Comparison of ENCODE assay signal across 10 cellular contexts in the genomic region with DNA sequence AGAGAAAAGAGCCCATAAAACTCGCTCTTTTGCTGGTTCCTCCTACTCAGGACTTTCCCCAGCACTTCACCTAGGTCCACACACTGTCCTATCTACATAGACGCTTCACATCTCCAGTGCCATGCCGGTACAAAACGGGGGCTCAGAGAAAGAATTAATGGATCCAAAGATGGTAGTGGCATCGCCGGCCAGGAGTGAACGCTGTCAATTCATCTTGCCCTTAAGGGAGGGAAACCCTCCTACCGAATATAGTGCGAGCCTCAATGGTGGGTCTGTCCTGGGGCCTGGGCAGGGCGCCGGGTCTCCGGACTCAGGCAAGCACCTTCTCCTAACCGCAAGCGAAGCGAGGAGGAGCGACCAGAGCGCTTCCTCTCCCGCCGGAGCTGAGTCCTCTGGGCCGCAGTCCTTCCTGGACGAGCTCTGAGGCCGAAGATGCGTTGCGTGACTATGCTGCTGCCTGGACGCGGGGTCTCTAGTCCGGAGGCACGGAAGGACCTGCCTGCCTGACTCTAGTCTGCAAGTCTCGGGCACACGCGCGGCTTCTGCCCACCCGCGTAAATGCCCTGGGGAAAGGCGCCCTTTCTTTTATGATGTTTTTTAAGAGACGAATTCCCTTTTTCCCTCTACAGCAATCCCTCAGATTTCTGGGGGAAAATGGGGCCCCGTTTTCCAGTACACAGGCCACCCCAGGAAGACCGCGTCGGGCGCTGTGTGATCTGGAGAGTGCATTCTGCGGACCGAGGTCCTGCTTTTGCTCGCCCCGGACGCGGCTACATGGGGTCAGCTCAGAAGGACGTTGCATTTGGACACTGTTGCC.
DNase-seq lines count a peak whose midpoint lies in the region; ATAC-seq, FAIRE-seq and TF ChIP-seq lines count a peak whose summit lies in the region.
"Had no signal": no experiment of that assay in that cellular context is flagged by ENCODE, and none has a peak within 500 bp of the region (broad histone marks: within the 10 kb centered on the region; RNA-seq: fewer than 3 reads in every experiment).

No MANE protein-coding gene starts in this region.

- H3K9me3 Mint-ChIP-seq in activated naive CD4-positive, alpha-beta T cell treated with anti-CD3 and anti-CD28 coated beads, Interleukin-2, amount 10 ng/mL, durations not matched to agents 7 days and 5 days, result no peaks in the 10 kb centered on the region
- peaks cover 0 to 3% (median 0%) of the 10 kb centered on the region in 7 donors for H3K9me3 Mint-ChIP-seq in naive B cell
- peaks cover under 1% of the 10 kb centered on the region for H3K9me3 Mint-ChIP-seq in type B pancreatic cell
- no peaks in the 10 kb centered on the region for H3K9me3 Mint-ChIP-seq in MCF 10A (ENCODE audit: unreplicated experiment)

- DNase-seq in activated naive CD4-positive, alpha-beta T cell treated with anti-CD3 and anti-CD28 coated beads, Interleukin-2, amount 10 ng/mL, durations not matched to agents 7 days and 5 days, result peak; percentile 37
- DNase-seq in activated naive CD4-positive, alpha-beta T cell treated with Interleukin-2 at 50 U/mL for 16 hours, result no peak
- DNase-seq in ecto neural progenitor cell (ENCODE audit: low spot score) (peak; percentile 64), naive B cell (no peak), type B pancreatic cell (ENCODE audit: extremely low spot score, unreplicated experiment) (no peak), NCI-H1417 treated with DMSO at 0.1 percent for 48 hours (lab: John Stamatoyannopoulos, UW) (no peak), RCC 7860 (ENCODE audit: low spot score) (no peak), MCF 10A (ENCODE audit: unreplicated experiment) (no peak)
- DNase-seq: NCI-H446 treated with DMSO at 0.1 percent for 48 hours had no signal

- no peak for TF ChIP-seq CTCF in type B pancreatic cell (conservative IDR thresholded peaks at IDR 0.05)
- no peak for TF ChIP-seq CTCF in MCF 10A (IDR thresholded peaks at IDR 0.05; ENCODE audit: unreplicated experiment)

- peak overlapping the region; percentile 17 for H3K4me3 Mint-ChIP-seq in activated naive CD4-positive, alpha-beta T cell treated with anti-CD3 and anti-CD28 coated beads, Interleukin-2, amount 10 ng/mL, durations not matched to agents 7 days and 5 days
- H3K4me3 Mint-ChIP-seq in naive B cell (peak overlapping the region in 7 of 8 donors; percentile 9 to 82 (median 64)), type B pancreatic cell (peak overlapping the region; percentile 62), MCF 10A (ENCODE audit: unreplicated experiment) (no peak overlapping the region)

- peaks cover 74% of the 10 kb centered on the region for H3K4me1 Mint-ChIP-seq in activated naive CD4-positive, alpha-beta T cell treated with anti-CD3 and anti-CD28 coated beads, Interleukin-2, amount 10 ng/mL, durations not matched to agents 7 days and 5 days
- H3K4me1 Mint-ChIP-seq in naive B cell (peaks cover 5 to 18% (median 17%) of the 10 kb centered on the region in 3 donors), type B pancreatic cell (ENCODE audit: unreplicated experiment) (no peaks in the 10 kb centered on the region), MCF 10A (ENCODE audit: insufficient read depth, unreplicated experiment) (peaks cover 16% of the 10 kb centered on the region)

- no TSS peak for BruUV-seq in MCF 10A (replicated peaks; lab: Mats Ljungman, UMichigan)

- H3K27me3 Mint-ChIP-seq in activated naive CD4-positive, alpha-beta T cell treated with anti-CD3 and anti-CD28 coated beads, Interleukin-2, amount 10 ng/mL, durations not matched to agents 7 days and 5 days, result peaks cover 73% of the 10 kb centered on the region
- H3K27me3 Mint-ChIP-seq in naive B cell (peaks cover 56 to 86% (median 72%) of the 10 kb centered on the region in 3 donors), type B pancreatic cell (peaks cover 95% of the 10 kb centered on the region), MCF 10A (ENCODE audit: insufficient read depth, unreplicated experiment) (no peaks in the 10 kb centered on the region)

- FAIRE-seq in RCC 7860 (lab: Jason Lieb, UNC), result no peak
- FAIRE-seq: bronchial epithelial cell had no signal

- peak; percentile 21 to 28 for ATAC-seq in naive B cell (ENCODE audit: low read depth in 2 of 2)

- CTCF ChIA-PET in activated naive CD4-positive, alpha-beta T cell treated with anti-CD3 and anti-CD28 coated beads, Interleukin-2, amount 10 ng/mL, durations not matched to agents 7 days and 5 days (lab: Charles Lee), result no interaction called here
- CTCF ChIA-PET in MCF 10A (lab: Yijun Ruan, JAX), result interaction anchor here (0.6 kb wide), 1 partner anchor 1276 kb away, joined by 3 read pairs; no protein-coding TSS in a partner anchor

- no peak overlapping the region for H3K27ac Mint-ChIP-seq in activated naive CD4-positive, alpha-beta T cell treated with anti-CD3 and anti-CD28 coated beads, Interleukin-2, amount 10 ng/mL, durations not matched to agents 7 days and 5 days
- H3K27ac Mint-ChIP-seq in naive B cell (peak overlapping the region in 2 of 6 donors; percentile 12 to 52), type B pancreatic cell (no peak overlapping the region), MCF 10A (ENCODE audit: low read depth, unreplicated experiment) (no peak overlapping the region)

- intact Hi-C loops in MCF 10A (cut with micrococcal nuclease), result no loop called here

- peaks cover under 1% of the 10 kb centered on the region for H3K36me3 Mint-ChIP-seq in activated naive CD4-positive, alpha-beta T cell treated with anti-CD3 and anti-CD28 coated beads, Interleukin-2, amount 10 ng/mL, durations not matched to agents 7 days and 5 days
- peaks cover 0 to 11% of the 10 kb centered on the region in 2 donors for H3K36me3 Mint-ChIP-seq in naive B cell
- H3K36me3 Mint-ChIP-seq in type B pancreatic cell, result peaks cover under 1% of the 10 kb centered on the region
- H3K36me3 Mint-ChIP-seq in MCF 10A (ENCODE audit: insufficient read depth, unreplicated experiment), result no peaks in the 10 kb centered on the region

- POLR2A ChIA-PET in MCF 10A (lab: Yijun Ruan, JAX), result no interaction called here

Comparison
In these comparisons a context has a peak if more than half of its experiments do, and no peak if none do; other contexts are left out.
1. DNase-seq: peak in activated naive CD4-positive, alpha-beta T cell treated with anti-CD3 and anti-CD28 coated beads, Interleukin-2, amount 10 ng/mL, durations not matched to agents 7 days and 5 days (single experiment) and ecto neural progenitor cell (single experiment); none in activated naive CD4-positive, alpha-beta T cell treated with Interleukin-2 at 50 U/mL for 16 hours (single experiment), naive B cell (single experiment), type B pancreatic cell (single experiment), NCI-H1417 treated with DMSO at 0.1 percent for 48 hours (single experiment), RCC 7860 (single experiment) and MCF 10A (single experiment).